ENCODE assay signal across 5 cellular contexts in genomic region chr2:135551356-135551755, GRCh38.
"Had no signal": no experiment of that assay in that cellular context is flagged by ENCODE, and none has a peak within 500 bp of the region (broad histone marks: within the 10 kb centered on the region; RNA-seq: fewer than 3 reads in every experiment).

No MANE protein-coding gene starts in this region.

- DNase-seq: KBM-7, KG1 had no signal

- H3K27ac ChIP-seq: HL-60, KMS-11 had no signal

- FAIRE-seq: HTR-8/SVneo had no signal

- H3K4me2 ChIP-seq: KMS-11 had no signal

- H3K9ac ChIP-seq: KMS-11 had no signal
